1 cellular context compared by ENCODE assay signal in genomic region chr1:23273450-23274133, GRCh38.
TF ChIP-seq lines count a peak whose summit lies in the region.

No MANE protein-coding gene starts in this region.

TF ChIP-seq in HepG2, 621 proteins besides CTCF, POLR2A, EP300 and RAD21 (continued from another document):
- no peak for TF ChIP-seq ZBTB44 (CRISPR knock-in tag; IDR thresholded peaks at IDR 0.05)
- no peak for TF ChIP-seq TP53 (CRISPR knock-in tag; conservative IDR thresholded peaks at IDR 0.05)
